1 cellular context compared by ENCODE assay signal in the genomic region with DNA sequence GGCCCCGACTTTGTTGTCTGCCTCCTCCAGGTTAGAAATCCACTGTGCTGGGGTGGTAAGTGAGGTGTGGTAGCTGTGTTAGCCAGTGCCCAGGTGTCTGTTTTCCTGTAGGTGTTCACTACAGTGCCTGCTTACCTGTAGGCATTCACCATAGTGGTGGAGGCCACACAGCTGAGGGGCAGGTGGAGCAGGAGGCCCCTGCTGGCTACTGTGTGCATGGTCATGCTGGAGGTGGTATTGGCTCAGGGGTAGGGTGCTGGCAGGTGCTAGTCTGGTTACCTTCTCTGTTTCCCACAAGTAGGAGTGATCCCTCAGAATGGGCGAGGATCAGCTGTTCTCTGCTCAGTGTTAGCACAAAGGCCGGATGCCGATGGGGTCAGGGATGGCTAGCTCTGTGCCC.
TF ChIP-seq lines count a peak whose summit lies in the region.

No MANE protein-coding gene starts in this region.

TF ChIP-seq in H1, 55 proteins besides CTCF, POLR2A, EP300 and RAD21 (continued from another document):
- TF ChIP-seq E2F6 (IDR thresholded peaks at IDR 0.05) (no peak), RNF2 (IDR thresholded peaks at IDR 0.05; ENCODE audit: borderline replicate concordance, low read depth, low read length, missing control alignments, poor library complexity, severe bottlenecking) (no peak), TEAD4 (IDR thresholded peaks at IDR 0.05; ENCODE audit: low read depth, low read length) (no peak), NANOG (IDR thresholded peaks at IDR 0.05; ENCODE audit: insufficient read depth, low read depth, low read length, poor library complexity, severe bottlenecking) (no peak), BCL11A (IDR thresholded peaks at IDR 0.05; ENCODE audit: low read depth in 2 of 2, low read length in 2 of 2) (no peak), CHD2 (IDR thresholded peaks at IDR 0.05; ENCODE audit: low read length) (no peak), YY1 (IDR thresholded peaks at IDR 0.05; ENCODE audit: low read depth, low read length) (no peak), POLR2AphosphoS5 (IDR thresholded peaks at IDR 0.05; ENCODE audit: low read depth, low read length) (no peak), BRCA1 (IDR thresholded peaks at IDR 0.05; ENCODE audit: low read depth, low read length) (no peak), CREB1 (IDR thresholded peaks at IDR 0.05) (no peak), CHD1 (IDR thresholded peaks at IDR 0.05; ENCODE audit: low read depth, low read length) (no peak), SP4 (IDR thresholded peaks at IDR 0.05; ENCODE audit: low read length) (no peak), SP2 (IDR thresholded peaks at IDR 0.05; ENCODE audit: low read length) (no peak)
